2 cellular contexts compared by ENCODE assay signal in the genomic region with DNA sequence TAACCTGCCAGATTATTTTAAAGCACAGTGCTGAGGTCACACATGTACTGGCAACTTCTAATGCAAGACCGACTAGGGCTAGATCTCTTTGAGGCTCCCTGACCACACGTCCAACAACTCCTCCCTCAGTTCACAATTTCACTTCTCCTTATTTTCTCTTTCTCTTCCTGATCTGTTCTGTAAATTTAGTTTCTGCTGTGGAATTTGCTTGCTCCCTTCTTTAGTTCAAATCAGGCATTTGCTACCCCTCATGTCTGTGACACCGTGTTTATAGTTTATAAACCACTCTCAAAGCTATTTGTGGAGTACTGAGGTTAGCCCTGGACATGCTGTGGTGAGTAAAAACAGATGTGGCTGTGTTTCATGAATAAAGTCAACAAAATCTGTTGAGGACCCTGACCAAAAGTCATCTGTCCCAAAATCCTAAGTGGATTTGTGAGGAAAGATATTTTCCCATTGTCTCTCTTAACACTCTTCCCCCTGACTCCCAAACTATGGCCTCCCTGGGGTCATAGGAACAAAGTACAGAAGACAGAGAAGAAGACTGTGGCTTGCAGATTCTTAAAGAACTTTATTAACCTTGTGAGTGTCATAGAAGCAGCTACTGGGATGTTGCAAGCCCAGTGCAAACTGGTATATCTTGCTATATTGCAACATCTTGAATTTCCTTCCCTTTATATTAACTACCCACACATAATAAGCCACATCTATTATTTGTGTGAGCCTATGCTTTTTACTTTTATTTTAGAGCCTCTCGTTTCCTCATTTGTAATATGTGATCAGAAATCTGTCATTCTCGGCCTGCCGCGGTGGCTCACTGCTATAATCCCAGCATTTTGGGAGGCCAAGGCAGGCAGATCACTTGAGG.
TF ChIP-seq lines count a peak whose summit lies in the region.

No MANE protein-coding gene starts in this region.

TF ChIP-seq in IMR-90, 13 proteins besides CTCF, POLR2A, EP300 and RAD21:
- TF ChIP-seq MAZ (IDR thresholded peaks at IDR 0.05; ENCODE audit: borderline replicate concordance, low read depth, low read length): no peak
- no peak for TF ChIP-seq RCOR1 (IDR thresholded peaks at IDR 0.05; ENCODE audit: insufficient replicate concordance, low read length)
- TF ChIP-seq CEBPB (IDR thresholded peaks at IDR 0.05; ENCODE audit: low read depth, low read length): peak; percentile 77

TF ChIP-seq in GM23338, 12 proteins besides CTCF, POLR2A, EP300 and RAD21:
- TF ChIP-seq NANOG (IDR thresholded peaks at IDR 0.05; ENCODE audit: borderline replicate concordance) (no peak), EZH2 (IDR thresholded peaks at IDR 0.05; ENCODE audit: low read depth, unreplicated experiment) (no peak), ZNF114 (CRISPR knock-in tag; IDR thresholded peaks at IDR 0.05) (no peak), ZNF331 (CRISPR knock-in tag; IDR thresholded peaks at IDR 0.05; ENCODE audit: low read depth) (no peak), STAT1 (IDR thresholded peaks at IDR 0.05; ENCODE audit: unreplicated experiment) (no peak), JUNB (IDR thresholded peaks at IDR 0.05; ENCODE audit: unreplicated experiment) (no peak), POLR2AphosphoS5 (IDR thresholded peaks at IDR 0.05; ENCODE audit: low read depth) (no peak), EZH2phosphoT487 (IDR thresholded peaks at IDR 0.05; ENCODE audit: unreplicated experiment) (no peak)
- TF ChIP-seq, protein P1, sequence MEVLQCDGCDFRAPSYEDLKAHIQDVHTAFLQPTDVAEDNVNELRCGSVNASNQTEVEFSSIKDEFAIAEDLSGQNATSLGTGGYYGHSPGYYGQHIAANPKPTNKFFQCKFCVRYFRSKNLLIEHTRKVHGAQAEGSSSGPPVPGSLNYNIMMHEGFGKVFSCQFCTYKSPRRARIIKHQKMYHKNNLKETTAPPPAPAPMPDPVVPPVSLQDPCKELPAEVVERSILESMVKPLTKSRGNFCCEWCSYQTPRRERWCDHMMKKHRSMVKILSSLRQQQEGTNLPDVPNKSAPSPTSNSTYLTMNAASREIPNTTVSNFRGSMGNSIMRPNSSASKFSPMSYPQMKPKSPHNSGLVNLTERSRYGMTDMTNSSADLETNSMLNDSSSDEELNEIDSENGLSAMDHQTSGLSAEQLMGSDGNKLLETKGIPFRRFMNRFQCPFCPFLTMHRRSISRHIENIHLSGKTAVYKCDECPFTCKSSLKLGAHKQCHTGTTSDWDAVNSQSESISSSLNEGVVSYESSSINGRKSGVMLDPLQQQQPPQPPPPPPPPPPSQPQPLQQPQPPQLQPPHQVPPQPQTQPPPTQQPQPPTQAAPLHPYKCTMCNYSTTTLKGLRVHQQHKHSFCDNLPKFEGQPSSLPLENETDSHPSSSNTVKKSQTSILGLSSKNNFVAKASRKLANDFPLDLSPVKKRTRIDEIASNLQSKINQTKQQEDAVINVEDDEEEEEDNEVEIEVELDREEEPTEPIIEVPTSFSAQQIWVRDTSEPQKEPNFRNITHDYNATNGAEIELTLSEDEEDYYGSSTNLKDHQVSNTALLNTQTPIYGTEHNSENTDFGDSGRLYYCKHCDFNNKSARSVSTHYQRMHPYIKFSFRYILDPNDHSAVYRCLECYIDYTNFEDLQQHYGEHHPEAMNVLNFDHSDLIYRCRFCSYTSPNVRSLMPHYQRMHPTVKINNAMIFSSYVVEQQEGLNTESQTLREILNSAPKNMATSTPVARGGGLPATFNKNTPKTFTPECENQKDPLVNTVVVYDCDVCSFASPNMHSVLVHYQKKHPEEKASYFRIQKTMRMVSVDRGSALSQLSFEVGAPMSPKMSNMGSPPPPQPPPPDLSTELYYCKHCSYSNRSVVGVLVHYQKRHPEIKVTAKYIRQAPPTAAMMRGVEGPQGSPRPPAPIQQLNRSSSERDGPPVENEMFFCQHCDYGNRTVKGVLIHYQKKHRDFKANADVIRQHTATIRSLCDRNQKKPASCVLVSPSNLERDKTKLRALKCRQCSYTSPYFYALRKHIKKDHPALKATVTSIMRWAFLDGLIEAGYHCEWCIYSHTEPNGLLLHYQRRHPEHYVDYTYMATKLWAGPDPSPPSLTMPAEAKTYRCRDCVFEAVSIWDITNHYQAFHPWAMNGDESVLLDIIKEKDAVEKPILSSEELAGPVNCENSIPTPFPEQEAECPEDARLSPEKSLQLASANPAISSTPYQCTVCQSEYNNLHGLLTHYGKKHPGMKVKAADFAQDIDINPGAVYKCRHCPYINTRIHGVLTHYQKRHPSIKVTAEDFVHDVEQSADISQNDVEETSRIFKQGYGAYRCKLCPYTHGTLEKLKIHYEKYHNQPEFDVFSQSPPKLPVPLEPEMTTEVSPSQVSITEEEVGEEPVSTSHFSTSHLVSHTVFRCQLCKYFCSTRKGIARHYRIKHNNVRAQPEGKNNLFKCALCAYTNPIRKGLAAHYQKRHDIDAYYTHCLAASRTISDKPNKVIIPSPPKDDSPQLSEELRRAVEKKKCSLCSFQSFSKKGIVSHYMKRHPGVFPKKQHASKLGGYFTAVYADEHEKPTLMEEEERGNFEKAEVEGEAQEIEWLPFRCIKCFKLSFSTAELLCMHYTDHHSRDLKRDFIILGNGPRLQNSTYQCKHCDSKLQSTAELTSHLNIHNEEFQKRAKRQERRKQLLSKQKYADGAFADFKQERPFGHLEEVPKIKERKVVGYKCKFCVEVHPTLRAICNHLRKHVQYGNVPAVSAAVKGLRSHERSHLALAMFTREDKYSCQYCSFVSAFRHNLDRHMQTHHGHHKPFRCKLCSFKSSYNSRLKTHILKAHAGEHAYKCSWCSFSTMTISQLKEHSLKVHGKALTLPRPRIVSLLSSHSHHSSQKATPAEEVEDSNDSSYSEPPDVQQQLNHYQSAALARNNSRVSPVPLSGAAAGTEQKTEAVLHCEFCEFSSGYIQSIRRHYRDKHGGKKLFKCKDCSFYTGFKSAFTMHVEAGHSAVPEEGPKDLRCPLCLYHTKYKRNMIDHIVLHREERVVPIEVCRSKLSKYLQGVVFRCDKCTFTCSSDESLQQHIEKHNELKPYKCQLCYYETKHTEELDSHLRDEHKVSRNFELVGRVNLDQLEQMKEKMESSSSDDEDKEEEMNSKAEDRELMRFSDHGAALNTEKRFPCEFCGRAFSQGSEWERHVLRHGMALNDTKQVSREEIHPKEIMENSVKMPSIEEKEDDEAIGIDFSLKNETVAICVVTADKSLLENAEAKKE (CRISPR knock-in tag; IDR thresholded peaks at IDR 0.05): no peak
- TF ChIP-seq, protein P2, sequence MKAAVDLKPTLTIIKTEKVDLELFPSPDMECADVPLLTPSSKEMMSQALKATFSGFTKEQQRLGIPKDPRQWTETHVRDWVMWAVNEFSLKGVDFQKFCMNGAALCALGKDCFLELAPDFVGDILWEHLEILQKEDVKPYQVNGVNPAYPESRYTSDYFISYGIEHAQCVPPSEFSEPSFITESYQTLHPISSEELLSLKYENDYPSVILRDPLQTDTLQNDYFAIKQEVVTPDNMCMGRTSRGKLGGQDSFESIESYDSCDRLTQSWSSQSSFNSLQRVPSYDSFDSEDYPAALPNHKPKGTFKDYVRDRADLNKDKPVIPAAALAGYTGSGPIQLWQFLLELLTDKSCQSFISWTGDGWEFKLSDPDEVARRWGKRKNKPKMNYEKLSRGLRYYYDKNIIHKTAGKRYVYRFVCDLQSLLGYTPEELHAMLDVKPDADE (IDR thresholded peaks at IDR 0.05): no peak
